In genomic region chr22:30204742-30205111, GRCh38 we compare ENCODE assay signal across 8 cellular contexts.
A peak's percentile ranks its signal among the peaks of the same experiment; 100 is the strongest.
DNase-seq lines count a peak whose midpoint lies in the region; ATAC-seq and TF ChIP-seq lines count a peak whose summit lies in the region.

No MANE protein-coding gene starts in this region.

- no peak for TF ChIP-seq CTCF in tibial artery (IDR thresholded peaks at IDR 0.05)

- no peaks in the 10 kb centered on the region for H3K27me3 ChIP-seq in tibial artery

- intact Hi-C loops in tibial artery (cut with DNase I; ENCODE audit: low total_unique reads), result no loop called here

- ATAC-seq in HG02571 (IDR thresholded peaks at IDR 0.05; ENCODE audit: unreplicated experiment) (no peak), HG03342 (IDR thresholded peaks at IDR 0.05; ENCODE audit: unreplicated experiment) (no peak)

- peaks cover 0 to 52% (median 36%) of the 10 kb centered on the region in 4 donors for H3K4me1 ChIP-seq in tibial artery

- DNase-seq in NCI-H1092 treated with DMSO at 0.1 percent for 48 hours (lab: John Stamatoyannopoulos, UW) (peak; percentile 13), NCI-H1092 (lab: John Stamatoyannopoulos, UW) (no peak), amniotic epithelial cell (ENCODE audit: low read depth) (peak; percentile 68), islet precursor cell (peak; percentile 50), tibial artery (peak in 1 of 2 donors; percentile 75)
- no peak for DNase-seq in NK-92 treated with Interleukin-12 subunit alpha and Interleukin-12 subunit beta, amount 100 ng/mL, for 24 hours (lab: John Stamatoyannopoulos, UW)

- no peak overlapping the region for H3K4me3 ChIP-seq in tibial artery

- H3K27ac ChIP-seq in tibial artery, result peak overlapping the region; percentile 16 to 38

- H3K9me3 ChIP-seq in tibial artery, result no peaks in the 10 kb centered on the region

- no peaks in the 10 kb centered on the region for H3K36me3 ChIP-seq in tibial artery

Comparison
In these comparisons a context has a peak if more than half of its experiments do, and no peak if none do; other contexts are left out.
1. DNase-seq: peak in NCI-H1092 treated with DMSO at 0.1 percent for 48 hours (single experiment), amniotic epithelial cell (single experiment) and islet precursor cell (single experiment); none in NCI-H1092 (single experiment) and NK-92 treated with Interleukin-12 subunit alpha and Interleukin-12 subunit beta, amount 100 ng/mL, for 24 hours (single experiment).